ENCODE assay signal across 9 cellular contexts in the genomic region with DNA sequence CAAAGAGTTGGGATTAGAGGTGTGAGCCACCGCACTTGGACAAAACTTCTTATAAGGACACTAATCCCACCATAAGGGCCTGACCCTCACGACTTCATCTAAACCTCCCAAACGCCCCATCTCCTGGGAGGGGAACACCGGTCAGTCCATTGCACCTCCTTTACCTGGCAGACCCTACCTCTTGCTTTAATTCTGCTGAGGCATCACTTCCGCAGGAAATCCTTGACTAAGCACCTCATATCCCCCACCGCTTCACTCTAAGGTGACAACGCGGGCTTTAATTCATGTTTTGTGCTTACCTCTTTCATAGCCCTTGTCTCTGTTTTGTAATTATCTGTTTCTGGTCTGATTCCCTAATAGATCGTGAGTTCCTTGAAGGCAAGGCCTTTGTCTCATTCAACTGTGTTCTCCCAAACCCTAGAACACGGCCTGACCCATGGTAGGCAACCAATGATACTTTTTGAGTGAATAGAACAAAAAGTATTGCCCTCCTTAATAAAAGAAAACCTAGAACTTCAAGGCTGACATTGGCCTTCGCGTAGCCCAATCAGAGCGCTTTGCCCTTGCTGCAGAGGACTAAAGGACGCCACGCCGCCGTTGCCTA. TPM values are rescaled to one million over a fixed set of nuclear protein-coding genes. Genes with fewer than 3 reads are reported as not detected.
DNase-seq lines count a peak whose midpoint lies in the region; ATAC-seq and TF ChIP-seq lines count a peak whose summit lies in the region.
"Had no signal": no experiment of that assay in that cellular context is flagged by ENCODE, and none has a peak within 500 bp of the region (broad histone marks: within the 10 kb centered on the region; RNA-seq: fewer than 3 reads in every experiment).

No MANE protein-coding gene starts in this region.

- no peak for DNase-seq in activated CD4-positive, alpha-beta T cell treated with anti-CD3 and anti-CD28 coated beads for 36 hours
- DNase-seq in activated CD4-positive, alpha-beta T cell treated with anti-CD3 and anti-CD28 coated beads, Interleukin-2, amount 50 U/mL, for 48 hours, result no peak
- DNase-seq in glutamatergic neuron, result no peak
- DNase-seq in spleen, result no peak
- DNase-seq in WERI-Rb-1, result no peak
- DNase-seq in SW480 (ENCODE audit: low spot score), result no peak

- TF ChIP-seq CTCF in VCaP (conservative IDR thresholded peaks at IDR 0.05), result no peak
- TF ChIP-seq CTCF in glutamatergic neuron (IDR thresholded peaks at IDR 0.05; ENCODE audit: partially characterized antibody, unreplicated experiment), result no peak
- TF ChIP-seq CTCF in spleen (IDR thresholded peaks at IDR 0.05 in 8 of 11, conservative IDR thresholded peaks at IDR 0.05 in 3 of 11), result peak in 1 of 11 experiments; percentile 11
- no peak for TF ChIP-seq CTCF in WERI-Rb-1 (IDR thresholded peaks at IDR 0.05; ENCODE audit: low read depth, low read length)

- peaks cover 2% of the 10 kb centered on the region for H3K36me3 Mint-ChIP-seq in activated CD4-positive, alpha-beta T cell treated with anti-CD3 and anti-CD28 coated beads for 36 hours (ENCODE audit: low read depth)
- H3K36me3 Mint-ChIP-seq in glutamatergic neuron (ENCODE audit: unreplicated experiment), result no peaks in the 10 kb centered on the region

- H3K9me3 Mint-ChIP-seq in activated CD4-positive, alpha-beta T cell treated with anti-CD3 and anti-CD28 coated beads for 36 hours (ENCODE audit: low read depth), result no peaks in the 10 kb centered on the region
- peaks cover 8% of the 10 kb centered on the region for H3K9me3 Mint-ChIP-seq in glutamatergic neuron (ENCODE audit: unreplicated experiment)

- intact Hi-C loops in activated CD4-positive, alpha-beta T cell treated with anti-CD3 and anti-CD28 coated beads for 36 hours (cut with DNase I, micrococcal nuclease), result loop anchor here (1.0 to 5.0 kb wide), 11 partner anchors 33 to 1389 kb away; a partner anchor contains a TSS
- intact Hi-C loops in spleen (cut with DNase I; ENCODE audit: low total_unique reads), result no loop called here

- TF ChIP-seq POLR2A in spleen (IDR thresholded peaks at IDR 0.05), result no peak

- POLR2A ChIA-PET in activated CD4-positive, alpha-beta T cell treated with anti-CD3 and anti-CD28 coated beads for 36 hours (lab: Charles Lee), result interaction anchor here (0.6 to 1.2 kb wide), 3 partner anchors 30 to 46 kb away, joined by 3 to 4 read pairs (median 3); no protein-coding TSS in a partner anchor

- peak overlapping the region; percentile 78 for H3K4me3 Mint-ChIP-seq in activated CD4-positive, alpha-beta T cell treated with anti-CD3 and anti-CD28 coated beads for 36 hours
- H3K4me3 Mint-ChIP-seq in glutamatergic neuron (ENCODE audit: unreplicated experiment), result peak overlapping the region; percentile 84

- no peak overlapping the region for H3K27ac Mint-ChIP-seq in activated CD4-positive, alpha-beta T cell treated with anti-CD3 and anti-CD28 coated beads for 36 hours
- H3K27ac Mint-ChIP-seq in glutamatergic neuron (ENCODE audit: unreplicated experiment), result no peak overlapping the region

- H3K27me3 ChIP-seq in spleen (replicated peaks in 1 of 7), result peaks cover 0 to 12% (median 0%) of the 10 kb centered on the region in 7 donors
- no peaks in the 10 kb centered on the region for H3K27me3 ChIP-seq in WERI-Rb-1 (ENCODE audit: insufficient read depth, low read depth, severe bottlenecking)
- H3K27me3 ChIP-seq: left lung had no signal

- H3K27ac ChIP-seq in VCaP (peak overlapping the region; percentile 90), spleen (peak overlapping the region in 4 of 8 donors; percentile 92 to 95 (median 94)), WERI-Rb-1 (no peak overlapping the region; the same call in 1 of the 2 replicates)

- peaks cover 6 to 26% (median 17%) of the 10 kb centered on the region in 6 donors for H3K4me1 ChIP-seq in spleen

- H3K4me3 ChIP-seq in spleen (peak overlapping the region in 6 of 8 donors; percentile 86 to 95 (median 93)), WERI-Rb-1 (ENCODE audit: low read depth, low read length) (no peak overlapping the region)

- ATAC-seq in activated CD4-positive, alpha-beta T cell treated with anti-CD3 and anti-CD28 coated beads for 36 hours, result no peak
- ATAC-seq in HG03039 (IDR thresholded peaks at IDR 0.05; ENCODE audit: unreplicated experiment), result no peak

- H3K9me3 ChIP-seq in spleen (no peaks in the 10 kb centered on the region), WERI-Rb-1 (ENCODE audit: severe bottlenecking) (no peaks in the 10 kb centered on the region)
- H3K9me3 ChIP-seq: left lung had no signal

- H3K27me3 Mint-ChIP-seq in activated CD4-positive, alpha-beta T cell treated with anti-CD3 and anti-CD28 coated beads for 36 hours, result no peaks in the 10 kb centered on the region
- H3K27me3 Mint-ChIP-seq in glutamatergic neuron (ENCODE audit: unreplicated experiment), result peaks cover 11% of the 10 kb centered on the region

- 31 to 37% (median 33%) methylated on average over 17 of the region's 17 CpGs for WGBS in spleen, 5 donors

- CTCF ChIA-PET in activated CD4-positive, alpha-beta T cell treated with anti-CD3 and anti-CD28 coated beads for 36 hours (lab: Charles Lee), result interaction anchor here (1.0 to 2.2 kb wide), 5 partner anchors 17 to 96 kb away, joined by 3 to 9 read pairs (median 5); a partner anchor contains a TSS

- peaks cover 28% of the 10 kb centered on the region for H3K4me1 Mint-ChIP-seq in activated CD4-positive, alpha-beta T cell treated with anti-CD3 and anti-CD28 coated beads for 36 hours
- peaks cover 2% of the 10 kb centered on the region for H3K4me1 Mint-ChIP-seq in glutamatergic neuron (ENCODE audit: low read depth, unreplicated experiment)

- H3K36me3 ChIP-seq in spleen (no peaks in the 10 kb centered on the region), WERI-Rb-1 (no peaks in the 10 kb centered on the region)
- H3K36me3 ChIP-seq: left lung had no signal

RNA-seq across cellular contexts. Expression of a gene that starts 0.5 kb away (rescaled TPM):
- total RNA-seq in activated CD4-positive, alpha-beta T cell treated with anti-CD3 and anti-CD28 coated beads for 36 hours, result 10 to 100 TPM; 17.6 to 18.3 TPM
- total RNA-seq in glutamatergic neuron (ENCODE audit: unreplicated experiment), result 12.9 TPM
- 10 to 100 TPM; 19.0 to 39.8 (median 30.2) TPM for total RNA-seq in spleen
- polyA plus RNA-seq in spleen, result 1 to 10 TPM; 4.4 to 9.9 (median 6.0) TPM

RNA-seq across cellular contexts. Expression of a gene that starts 36.0 kb away (rescaled TPM):
- total RNA-seq in activated CD4-positive, alpha-beta T cell treated with anti-CD3 and anti-CD28 coated beads for 36 hours, result 10 to 100 TPM; 33.9 to 41.3 TPM
- total RNA-seq in glutamatergic neuron (ENCODE audit: unreplicated experiment) (67.6 TPM), spleen (10 to 100 TPM; 19.3 to 33.3 (median 28.0) TPM)
- 10 to 100 TPM; 23.0 to 35.4 (median 33.4) TPM for polyA plus RNA-seq in spleen
